ENCODE assay signal across 15 cellular contexts in the genomic region with DNA sequence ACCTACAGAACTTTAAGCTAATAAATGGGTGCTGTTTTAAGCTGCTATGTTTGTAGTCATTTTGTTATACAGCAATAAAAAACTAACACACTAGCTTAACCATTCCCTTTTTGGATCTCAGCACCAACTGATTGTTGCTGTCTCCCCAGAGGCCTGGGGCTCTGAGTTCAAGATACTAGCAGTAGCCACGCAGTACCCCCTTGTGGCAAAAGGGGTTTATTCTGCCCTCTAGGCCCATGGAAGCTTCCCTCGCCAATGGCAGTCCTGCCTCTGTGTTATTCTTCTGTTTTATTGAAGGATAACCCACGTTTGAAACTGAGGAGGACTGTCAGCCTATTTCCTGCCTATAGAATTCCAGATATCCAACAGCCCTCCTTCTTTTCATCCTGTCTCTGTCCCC.
DNase-seq lines count a peak whose midpoint lies in the region; ATAC-seq and TF ChIP-seq lines count a peak whose summit lies in the region.
"Had no signal": no experiment of that assay in that cellular context is flagged by ENCODE, and none has a peak within 500 bp of the region (broad histone marks: within the 10 kb centered on the region; RNA-seq: fewer than 3 reads in every experiment).

No MANE protein-coding gene starts in this region.

- no peak overlapping the region for H3K4me3 Mint-ChIP-seq in activated T-helper 1 cell treated with anti-CD3 and anti-CD28 coated beads, Interleukin-12 subunit alpha, Interleukin-12 subunit beta, Interleukin-2, Interleukin-4 antibody, amounts not matched to agents 30 ng/mL and 10 ng/mL and 1 ng/mL, durations not matched to agents 14 hours and 24 hours and 36 hours
- H3K4me3 Mint-ChIP-seq in endothelial cell (ENCODE audit: unreplicated experiment), result no peak overlapping the region

- no peaks in the 10 kb centered on the region for H3K27me3 Mint-ChIP-seq in activated T-helper 1 cell treated with anti-CD3 and anti-CD28 coated beads, Interleukin-12 subunit alpha, Interleukin-12 subunit beta, Interleukin-2, Interleukin-4 antibody, amounts not matched to agents 30 ng/mL and 10 ng/mL and 1 ng/mL, durations not matched to agents 14 hours and 24 hours and 36 hours (ENCODE audit: insufficient read depth)
- peaks cover 1% of the 10 kb centered on the region for H3K27me3 Mint-ChIP-seq in endothelial cell (ENCODE audit: unreplicated experiment)

- DNase-seq in GM13977 (ENCODE audit: low spot score) (no peak), NAMALWA (ENCODE audit: low spot score) (peak; percentile 21), epithelial cell of proximal tubule (ENCODE audit: low read depth) (no peak), endothelial cell (ENCODE audit: low spot score) (no peak), NCI-H146 treated with DMSO at 0.1 percent for 48 hours (lab: John Stamatoyannopoulos, UW; ENCODE audit: unreplicated experiment) (no peak)
- no peak for DNase-seq in activated T-helper 1 cell treated with anti-CD3 and anti-CD28 coated beads, Interleukin-12 subunit alpha, Interleukin-12 subunit beta, Interleukin-2, Interleukin-4 antibody, amounts not matched to agents 30 ng/mL and 10 ng/mL and 1 ng/mL, durations not matched to agents 14 hours and 24 hours and 36 hours (ENCODE audit: low spot score)
- DNase-seq: activated naive CD4-positive, alpha-beta T cell treated with anti-CD3 and anti-CD28 coated beads, Interleukin-2, amount 50 U/mL, for 16 hours; NCI-H1105; stimulated activated naive CD4-positive, alpha-beta T cell treated with Interleukin-2 at 50 U/mL for 16 hours had no signal

- peak; percentile 18; the same call in 1 of the 2 replicates for TF ChIP-seq CTCF in C4-2B (conservative IDR thresholded peaks at IDR 0.05)
- peak; percentile 29 for TF ChIP-seq CTCF in GM13977 (IDR thresholded peaks at IDR 0.05; ENCODE audit: extremely low read depth, insufficient read depth, missing control alignments)
- peak; percentile 19 for TF ChIP-seq CTCF in epithelial cell of proximal tubule (conservative IDR thresholded peaks at IDR 0.05; ENCODE audit: low read depth, low read length)
- no peak for TF ChIP-seq CTCF in endothelial cell (IDR thresholded peaks at IDR 0.05; ENCODE audit: unreplicated experiment)

- intact Hi-C loops in activated T-helper 1 cell treated with anti-CD3 and anti-CD28 coated beads, Interleukin-12 subunit alpha, Interleukin-12 subunit beta, Interleukin-2, Interleukin-4 antibody, amounts not matched to agents 30 ng/mL and 10 ng/mL and 1 ng/mL, durations not matched to agents 14 hours and 24 hours and 36 hours (cut with micrococcal nuclease), result no loop called here

- H3K4me1 Mint-ChIP-seq in activated T-helper 1 cell treated with anti-CD3 and anti-CD28 coated beads, Interleukin-12 subunit alpha, Interleukin-12 subunit beta, Interleukin-2, Interleukin-4 antibody, amounts not matched to agents 30 ng/mL and 10 ng/mL and 1 ng/mL, durations not matched to agents 14 hours and 24 hours and 36 hours (ENCODE audit: low read depth), result no peaks in the 10 kb centered on the region
- H3K4me1 Mint-ChIP-seq in endothelial cell (ENCODE audit: unreplicated experiment), result no peaks in the 10 kb centered on the region

- no peak overlapping the region for H3K4me3 ChIP-seq in epithelial cell of proximal tubule (ENCODE audit: low read depth, low read length)
- H3K4me3 ChIP-seq: BLaER1 treated with 17β-estradiol and CSF1 and Interleukin-3, amounts not matched to agents 10 nM and 100 nM; skin epidermis had no signal

- H3K36me3 Mint-ChIP-seq in activated T-helper 1 cell treated with anti-CD3 and anti-CD28 coated beads, Interleukin-12 subunit alpha, Interleukin-12 subunit beta, Interleukin-2, Interleukin-4 antibody, amounts not matched to agents 30 ng/mL and 10 ng/mL and 1 ng/mL, durations not matched to agents 14 hours and 24 hours and 36 hours (ENCODE audit: low read depth), result no peaks in the 10 kb centered on the region
- H3K36me3 Mint-ChIP-seq in endothelial cell (ENCODE audit: low read depth, unreplicated experiment), result no peaks in the 10 kb centered on the region

- no peak for ATAC-seq in GM19351 (IDR thresholded peaks at IDR 0.05; ENCODE audit: unreplicated experiment)
- ATAC-seq: left lobe of liver had no signal

- H3K27ac ChIP-seq in C4-2B, result no peak overlapping the region
- H3K27ac ChIP-seq: BLaER1 treated with 17β-estradiol and CSF1 and Interleukin-3, amounts not matched to agents 10 nM and 100 nM; parathyroid adenoma; skin epidermis had no signal

- no peaks in the 10 kb centered on the region for H3K9me3 Mint-ChIP-seq in activated T-helper 1 cell treated with anti-CD3 and anti-CD28 coated beads, Interleukin-12 subunit alpha, Interleukin-12 subunit beta, Interleukin-2, Interleukin-4 antibody, amounts not matched to agents 30 ng/mL and 10 ng/mL and 1 ng/mL, durations not matched to agents 14 hours and 24 hours and 36 hours
- no peaks in the 10 kb centered on the region for H3K9me3 Mint-ChIP-seq in endothelial cell (ENCODE audit: unreplicated experiment)

- no peak overlapping the region for H3K27ac Mint-ChIP-seq in activated T-helper 1 cell treated with anti-CD3 and anti-CD28 coated beads, Interleukin-12 subunit alpha, Interleukin-12 subunit beta, Interleukin-2, Interleukin-4 antibody, amounts not matched to agents 30 ng/mL and 10 ng/mL and 1 ng/mL, durations not matched to agents 14 hours and 24 hours and 36 hours
- H3K27ac Mint-ChIP-seq in endothelial cell (ENCODE audit: unreplicated experiment), result no peak overlapping the region

- in situ Hi-C loops in GM13977 (cut with MboI; ENCODE audit: low pct_unique_long_range_greater_than_20kb, low sequenced_read_pairs, unreplicated experiment), result no loop called here
